Comparison of ENCODE assay signal across 26 cellular contexts in genomic region chr13:66837246-66837645, GRCh38.
A peak's percentile ranks its signal among the peaks of the same experiment; 100 is the strongest.
DNase-seq lines count a peak whose midpoint lies in the region; ATAC-seq, FAIRE-seq and TF ChIP-seq lines count a peak whose summit lies in the region.
"Had no signal": no experiment of that assay in that cellular context is flagged by ENCODE, and none has a peak within 500 bp of the region (broad histone marks: within the 10 kb centered on the region; RNA-seq: fewer than 3 reads in every experiment).

No MANE protein-coding gene starts in this region.

- H2BK15ac ChIP-seq in H1 (ENCODE audit: low read length), result no peak overlapping the region

- no peak overlapping the region for H4K8ac ChIP-seq in H1 (ENCODE audit: extremely low read depth, insufficient read depth, low read length)

- TF ChIP-seq EP300 in H1 (IDR thresholded peaks at IDR 0.05; ENCODE audit: borderline replicate concordance in 1 of 2, low read depth in 2 of 2, low read length in 2 of 2), result no peak

- H3K4me1 ChIP-seq in H1 (replicated peaks in 1 of 4; ENCODE audit: control insufficient read depth in 3 of 4, insufficient read depth in 4 of 4, low read length in 3 of 4), result no peaks in the 10 kb centered on the region

- TF ChIP-seq CTCF in H1 (IDR thresholded peaks at IDR 0.05; ENCODE audit: control extremely low read depth in 1 of 3, insufficient read depth in 1 of 3, low read depth in 1 of 3, low read length in 3 of 3) (no peak), nephron (IDR thresholded peaks at IDR 0.05; ENCODE audit: unreplicated experiment in 3 of 3) (no peak)

- no peaks in the 10 kb centered on the region for H3K79me2 ChIP-seq in H1 (ENCODE audit: control insufficient read depth in 1 of 2, insufficient read depth in 2 of 2, low read length in 2 of 2)

- H4K20me1 ChIP-seq in H1 (replicated peaks in 1 of 2; ENCODE audit: control insufficient read depth in 1 of 2, insufficient read depth in 2 of 2, low read length in 2 of 2), result no peaks in the 10 kb centered on the region

- no peak for FAIRE-seq in H1 (lab: Jason Lieb, UNC)
- FAIRE-seq: G401.6, GM19239, HepG2 had no signal

- CTCF ChIA-PET in H1 (lab: Charles Lee; ENCODE audit: partially characterized antibody), result no interaction called here

- no peak overlapping the region for H3K4ac ChIP-seq in H1 (replicated peaks; ENCODE audit: insufficient read length, low read depth, low read length)

- no peak overlapping the region for H3K27ac ChIP-seq in H1 (ENCODE audit: low read depth, low read length)
- H3K27ac ChIP-seq: GM23248 had no signal

- no peak overlapping the region for H4K5ac ChIP-seq in H1 (ENCODE audit: insufficient read length, low read depth, low read length)

- H3K36me3 Mint-ChIP-seq in nephron (ENCODE audit: low read depth), result no peaks in the 10 kb centered on the region

- no peak overlapping the region for H2BK20ac ChIP-seq in H1 (ENCODE audit: low read length)

- H3K9me3 ChIP-seq in H1 (ENCODE audit: insufficient read depth in 2 of 2, low read depth in 1 of 2, low read length in 1 of 2), result no peaks in the 10 kb centered on the region

- H3K27me3 Mint-ChIP-seq in nephron (ENCODE audit: low read depth), result peaks cover 3% of the 10 kb centered on the region

- H3K18ac ChIP-seq in H1 (ENCODE audit: extremely low read depth, low read length), result no peak overlapping the region

- no peaks in the 10 kb centered on the region for H3K27me3 ChIP-seq in H1 (replicated peaks in 1 of 4; ENCODE audit: control insufficient read depth in 3 of 4, extremely low read depth in 1 of 4, insufficient read depth in 3 of 4, low read length in 3 of 4)

- no peak overlapping the region for H2BK12ac ChIP-seq in H1 (ENCODE audit: low read depth, low read length)

- H3K4me3 ChIP-seq in H1 (ENCODE audit: extremely low read depth in 1 of 4, insufficient read depth in 2 of 4, low read depth in 3 of 4, low read length in 4 of 4), result no peak overlapping the region
- H3K4me3 ChIP-seq: GM23248 had no signal

- H2BK5ac ChIP-seq in H1 (ENCODE audit: low read depth, low read length), result no peak overlapping the region

- no peaks in the 10 kb centered on the region for H3K23me2 ChIP-seq in H1 (ENCODE audit: low read depth, low read length)

- in situ Hi-C loops in G401 (cut with HindIII; ENCODE audit: low sequenced_read_pairs), result no loop called here

- POLR2A ChIA-PET in H1 (lab: Charles Lee; ENCODE audit: partially characterized antibody), result no interaction called here

- H2AFZ ChIP-seq in H1 (ENCODE audit: low read length), result peak overlapping the region; percentile 96
- H2AFZ ChIP-seq: GM23248 had no signal

- H4K91ac ChIP-seq in H1 (replicated peaks; ENCODE audit: insufficient read length, low read length), result no peak overlapping the region

- no peak for TF ChIP-seq POLR2A in H1 (IDR thresholded peaks at IDR 0.05; ENCODE audit: control extremely low read depth in 1 of 2, low read depth in 2 of 2, low read length in 2 of 2)

- H2AK5ac ChIP-seq in H1 (ENCODE audit: low read depth, low read length), result no peak overlapping the region

- no peaks in the 10 kb centered on the region for H3K36me3 ChIP-seq in H1 (ENCODE audit: control insufficient read depth in 2 of 4, insufficient read depth in 4 of 4, low read length in 3 of 4)

- 87% methylated on average over 10 of the region's 10 CpGs; no CpG with 5 or more reads in 1 of the 2 experiments for WGBS in H1 (ENCODE audit: extremely low coverage in 1 of 2, insufficient coverage in 1 of 2, insufficient read length in 1 of 2, insufficient replicate concordance in 2 of 2, low coverage in 1 of 2, low lambda C conversion rate in 2 of 2, missing lambda C conversion rate in 1 of 2), 2 experiments

- DNase-seq in G401 (ENCODE audit: low spot score) (peak; percentile 10), NCI-H1694 (lab: John Stamatoyannopoulos, UW) (peak; percentile 33), H1 (ENCODE audit: low read depth in 1 of 2, low spot score in 2 of 2) (no peak), NCI-H2029 (lab: John Stamatoyannopoulos, UW) (no peak)
- DNase-seq in activated CD4-positive, alpha-beta T cell treated with anti-CD3 and anti-CD28 coated beads, Interleukin-2, amount 50 U/mL, for 4 hours, result no peak
- no peak for DNase-seq in stimulated activated CD4-positive, alpha-beta T cell treated with anti-CD3 and anti-CD28 coated beads, Interleukin-1b, Interleukin-23, amount 100 ng/mL, for 48 hours
- DNase-seq: ACHN, AML-193, COR-L47, DMS 273 treated with DMSO at 0.1 percent for 48 hours, DND-41, GM23248, KG1, NCI-H1048, NCI-H1436 treated with DMSO at 0.1 percent for 48 hours, NCI-H2227 treated with DMSO at 0.1 percent for 48 hours, NCI-H510A treated with DMSO at 0.1 percent for 48 hours, NCI-H82, PC-3, RPMI8226 had no signal

- H3K79me1 ChIP-seq in H1 (ENCODE audit: low read depth, low read length), result no peaks in the 10 kb centered on the region

- no peaks in the 10 kb centered on the region for H3K9me3 Mint-ChIP-seq in nephron

- no peak overlapping the region for H3K23ac ChIP-seq in H1 (ENCODE audit: insufficient read length)

- H3K14ac ChIP-seq in H1 (ENCODE audit: insufficient read length), result no peak overlapping the region

- H3K4me1 Mint-ChIP-seq in nephron, result peaks cover 17% of the 10 kb centered on the region

- ATAC-seq in GM18870 (IDR thresholded peaks at IDR 0.05; ENCODE audit: unreplicated experiment), result no peak
- ATAC-seq: HCT116, HepG2, PC-3 had no signal

- no peak overlapping the region for H2BK120ac ChIP-seq in H1 (replicated peaks; ENCODE audit: low read depth, low read length)

- H3K4me3 Mint-ChIP-seq in nephron, result peak overlapping the region in 1 of 3 experiments; percentile 11

- peak overlapping the region in 2 of 3 experiments; percentile 3 to 57 for H3K27ac Mint-ChIP-seq in nephron

- no peak overlapping the region for H3K4me2 ChIP-seq in H1 (ENCODE audit: insufficient read depth in 1 of 2, low read depth in 2 of 2, low read length in 2 of 2)

- no peak for TF ChIP-seq RAD21 in H1 (IDR thresholded peaks at IDR 0.05 in 1 of 2, conservative IDR thresholded peaks at IDR 0.05 in 1 of 2; ENCODE audit: low read depth in 2 of 2, low read length in 2 of 2)

- H3K56ac ChIP-seq in H1 (replicated peaks; ENCODE audit: insufficient read length, low read depth, low read length), result no peak overlapping the region

- no peak overlapping the region for H3K9ac ChIP-seq in H1 (replicated peaks in 1 of 4; ENCODE audit: extremely low read depth in 1 of 4, low read depth in 3 of 4, low read length in 3 of 4)
- H3K9ac ChIP-seq: GM23248 had no signal

TF ChIP-seq in H1, 55 proteins besides CTCF, POLR2A, EP300 and RAD21:
- TF ChIP-seq KDM5A (IDR thresholded peaks at IDR 0.05; ENCODE audit: low read length), result no peak
- no peak for TF ChIP-seq SIRT6 (IDR thresholded peaks at IDR 0.05; ENCODE audit: low read length)
- no peak for TF ChIP-seq FOSL1 (IDR thresholded peaks at IDR 0.05; ENCODE audit: insufficient read depth, low read depth, low read length)
- TF ChIP-seq RBBP5 (IDR thresholded peaks at IDR 0.05; ENCODE audit: borderline replicate concordance, low read depth, low read length), result no peak
- TF ChIP-seq EZH2 (IDR thresholded peaks at IDR 0.05; ENCODE audit: low read depth, low read length, severe bottlenecking), result no peak
- no peak for TF ChIP-seq KDM1A (IDR thresholded peaks at IDR 0.05; ENCODE audit: borderline replicate concordance, low read length)
- no peak for TF ChIP-seq BACH1 (IDR thresholded peaks at IDR 0.05; ENCODE audit: low read length)
- no peak for TF ChIP-seq YY1 (IDR thresholded peaks at IDR 0.05; ENCODE audit: low read depth, low read length)
- TF ChIP-seq NRF1 (IDR thresholded peaks at IDR 0.05; ENCODE audit: low read depth, low read length), result no peak
- TF ChIP-seq USF2 (IDR thresholded peaks at IDR 0.05; ENCODE audit: low read length), result no peak
- no peak for TF ChIP-seq CBX5 (IDR thresholded peaks at IDR 0.05; ENCODE audit: low read depth, low read length)
- TF ChIP-seq GABPA (IDR thresholded peaks at IDR 0.05; ENCODE audit: borderline replicate concordance, insufficient read depth, low read length), result no peak
- TF ChIP-seq BCL11A (IDR thresholded peaks at IDR 0.05; ENCODE audit: low read depth in 2 of 2, low read length in 2 of 2), result no peak
- no peak for TF ChIP-seq SRF (IDR thresholded peaks at IDR 0.05; ENCODE audit: low read depth, low read length)
- TF ChIP-seq TEAD4 (IDR thresholded peaks at IDR 0.05; ENCODE audit: low read depth, low read length), result no peak
- no peak for TF ChIP-seq KDM4A (IDR thresholded peaks at IDR 0.05; ENCODE audit: low read depth, low read length, severe bottlenecking)
TF ChIP-seq in H1: peak in this region for 0.

Comparison
In these comparisons a context has a peak if more than half of its experiments do, and no peak if none do; other contexts are left out.
1. DNase-seq: peak in G401 (single experiment) and NCI-H1694 (single experiment); none in H1 (0 of 2), NCI-H2029 (single experiment), activated CD4-positive, alpha-beta T cell treated with anti-CD3 and anti-CD28 coated beads, Interleukin-2, amount 50 U/mL, for 4 hours (0 of 2) and stimulated activated CD4-positive, alpha-beta T cell treated with anti-CD3 and anti-CD28 coated beads, Interleukin-1b, Interleukin-23, amount 100 ng/mL, for 48 hours (single experiment).